Comparison of ENCODE assay signal across 1 cellular context in genomic region chr19:55516878-55517620, GRCh38.
TF ChIP-seq lines count a peak whose summit lies in the region.

No MANE protein-coding gene starts in this region.

TF ChIP-seq in HEK293, 187 proteins besides CTCF, POLR2A, EP300 and RAD21 (continued from another document):
- TF ChIP-seq HIC1 (tag by site-specific recombination; IDR thresholded peaks at IDR 0.05) (peak; percentile 93), ZBTB11 (tag by site-specific recombination; conservative IDR thresholded peaks at IDR 0.05; ENCODE audit: low read depth) (peak; percentile 46; the same call in 1 of the 2 replicates), ZEB2 (tag by site-specific recombination; IDR thresholded peaks at IDR 0.05) (peak; percentile 81), ZNF596 (tag by site-specific recombination; IDR thresholded peaks at IDR 0.05) (no peak), ZNF391 (tag by site-specific recombination; IDR thresholded peaks at IDR 0.05; ENCODE audit: borderline replicate concordance, low read depth) (peak; percentile 60; the same call in 1 of the 2 replicates), SALL2 (tag by site-specific recombination; IDR thresholded peaks at IDR 0.05; ENCODE audit: borderline replicate concordance) (no peak)
